ENCODE assay signal across 17 cellular contexts in genomic region chr6:143099647-143100046, GRCh38.
DNase-seq lines count a peak whose midpoint lies in the region.
"Had no signal": no experiment of that assay in that cellular context is flagged by ENCODE, and none has a peak within 500 bp of the region (broad histone marks: within the 10 kb centered on the region; RNA-seq: fewer than 3 reads in every experiment).

No MANE protein-coding gene starts in this region.

- peaks cover 9% of the 10 kb centered on the region for H3K4me1 ChIP-seq in HAP-1

- H3K9me3 ChIP-seq in HAP-1: no peaks in the 10 kb centered on the region
- H3K9me3 ChIP-seq: Peyer's patch had no signal

- in situ Hi-C loops in HAP-1 (cut with MboI; ENCODE audit: low sequenced_read_pairs): no loop called here

- no peaks in the 10 kb centered on the region; the same call in 1 of the 2 replicates for H3K36me3 ChIP-seq in HAP-1 (replicated peaks)
- H3K36me3 ChIP-seq: Peyer's patch had no signal

- no peaks in the 10 kb centered on the region for H3K27me3 ChIP-seq in HAP-1 (ENCODE audit: low read depth)
- H3K27me3 ChIP-seq: Peyer's patch had no signal

- no peak overlapping the region for H3K4me3 ChIP-seq in HAP-1
- H3K4me3 ChIP-seq: Peyer's patch had no signal

- DNase-seq in HAP-1 (ENCODE audit: low spot score in 2 of 2): peak; percentile 17 to 33
- DNase-seq in NCI-H1105 (lab: John Stamatoyannopoulos, UW): peak; percentile 54
- peak; percentile 98 for DNase-seq in NCI-H526 treated with DMSO at 0.1 percent for 48 hours (lab: John Stamatoyannopoulos, UW)
- peak; percentile 7 for DNase-seq in globus pallidus (ENCODE audit: low spot score)
- DNase-seq in NCI-H2107 treated with DMSO at 0.1 percent for 48 hours (lab: John Stamatoyannopoulos, UW; ENCODE audit: unreplicated experiment): no peak
- no peak for DNase-seq in LoVo (ENCODE audit: low spot score)
- DNase-seq in amniotic stem cell (lab: John Stamatoyannopoulos, UW): no peak
- DNase-seq: activated CD4-positive, alpha-beta T cell treated with anti-CD3 and anti-CD28 coated beads, Interleukin-2, amount 50 U/mL, for 1 hour; activated naive CD4-positive, alpha-beta T cell treated with anti-CD3 and anti-CD28 coated beads, Interleukin-2, amount 10 ng/mL, durations not matched to agents 7 days and 5 days; EL; naive thymus-derived CD4-positive, alpha-beta T cell; NCI-H1436; NCI-H446; Peyer's patch; SHP77 treated with DMSO at 0.1 percent for 48 hours; stimulated activated naive B cell treated with anti-CD40 and anti-IgM and Interleukin-4, amounts not matched to agents 10 μg/mL and 1 μg/mL and 100 μg/mL, for 72 hours; SW 1271 had no signal

Comparison
In these comparisons a context has a peak if more than half of its experiments do, and no peak if none do; other contexts are left out.
1. DNase-seq: peak in HAP-1 (2 of 2), NCI-H1105 (single experiment), NCI-H526 treated with DMSO at 0.1 percent for 48 hours (single experiment) and globus pallidus (single experiment); none in NCI-H2107 treated with DMSO at 0.1 percent for 48 hours (single experiment), LoVo (single experiment) and amniotic stem cell (single experiment).